In the genomic region with DNA sequence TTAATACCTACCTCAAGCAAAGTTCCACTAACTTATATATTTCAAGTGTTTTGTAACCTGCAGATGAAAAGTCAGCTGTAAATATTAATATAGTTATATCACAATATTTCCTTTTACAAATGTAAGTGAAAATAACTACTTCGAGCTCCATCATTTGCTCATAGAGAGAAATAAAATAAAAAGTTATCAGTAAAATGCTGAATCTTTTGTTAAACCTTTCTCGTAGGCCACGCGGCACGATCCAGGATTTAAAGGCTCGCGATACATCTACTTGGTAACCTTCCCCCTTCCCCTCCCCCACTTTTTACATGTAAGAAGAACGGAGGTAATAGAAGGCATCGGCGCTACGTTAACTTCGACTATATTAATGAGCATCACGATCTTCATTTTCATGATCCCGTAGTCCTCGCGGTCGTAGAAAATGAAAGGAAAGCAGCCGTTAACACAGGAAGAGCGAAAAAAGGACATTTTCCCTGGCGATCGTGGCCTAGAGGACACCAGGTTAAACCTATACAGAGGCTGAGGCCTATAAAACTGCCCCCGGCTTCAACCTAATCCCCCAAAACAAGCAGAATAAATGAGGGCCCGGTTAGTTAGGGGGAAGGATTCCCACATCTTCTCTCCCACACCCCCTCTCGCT, we compare ENCODE assay signal across 1 cellular context.
TF ChIP-seq lines count a peak whose summit lies in the region.

No MANE protein-coding gene starts in this region.

TF ChIP-seq in HEK293, 187 proteins besides CTCF, POLR2A, EP300 and RAD21 (continued from another document):
- no peak for TF ChIP-seq ZBTB11 (tag by site-specific recombination; conservative IDR thresholded peaks at IDR 0.05; ENCODE audit: low read depth)
- no peak for TF ChIP-seq MEIS1 (CRISPR knock-in tag; IDR thresholded peaks at IDR 0.05; ENCODE audit: borderline replicate concordance)
- no peak for TF ChIP-seq KLF9 (tag by site-specific recombination; IDR thresholded peaks at IDR 0.05; ENCODE audit: low read depth)
- no peak for TF ChIP-seq ZNF449 (tag by site-specific recombination; IDR thresholded peaks at IDR 0.05)
- TF ChIP-seq WT1 (tag by site-specific recombination; IDR thresholded peaks at IDR 0.05) = peak; percentile 39; the same call in 1 of the 2 replicates
- TF ChIP-seq ZNF133 (tag by site-specific recombination; IDR thresholded peaks at IDR 0.05) = no peak
- no peak for TF ChIP-seq ZNF214 (tag by site-specific recombination; IDR thresholded peaks at IDR 0.05; ENCODE audit: borderline replicate concordance)
- TF ChIP-seq ZSCAN4 (tag by site-specific recombination; IDR thresholded peaks at IDR 0.05) = 0 out of 2 replicates have a peak, but pooled peaks have one; percentile 14
- TF ChIP-seq ZNF138 (tag by site-specific recombination; IDR thresholded peaks at IDR 0.05; ENCODE audit: borderline replicate concordance) = no peak
- TF ChIP-seq ZNF768 (tag by site-specific recombination; IDR thresholded peaks at IDR 0.05) = no peak
- TF ChIP-seq ZNF202 (tag by site-specific recombination; IDR thresholded peaks at IDR 0.05; ENCODE audit: borderline replicate concordance) = no peak
- no peak for TF ChIP-seq ZNF514 (tag by site-specific recombination; IDR thresholded peaks at IDR 0.05)
- TF ChIP-seq, protein P1, sequence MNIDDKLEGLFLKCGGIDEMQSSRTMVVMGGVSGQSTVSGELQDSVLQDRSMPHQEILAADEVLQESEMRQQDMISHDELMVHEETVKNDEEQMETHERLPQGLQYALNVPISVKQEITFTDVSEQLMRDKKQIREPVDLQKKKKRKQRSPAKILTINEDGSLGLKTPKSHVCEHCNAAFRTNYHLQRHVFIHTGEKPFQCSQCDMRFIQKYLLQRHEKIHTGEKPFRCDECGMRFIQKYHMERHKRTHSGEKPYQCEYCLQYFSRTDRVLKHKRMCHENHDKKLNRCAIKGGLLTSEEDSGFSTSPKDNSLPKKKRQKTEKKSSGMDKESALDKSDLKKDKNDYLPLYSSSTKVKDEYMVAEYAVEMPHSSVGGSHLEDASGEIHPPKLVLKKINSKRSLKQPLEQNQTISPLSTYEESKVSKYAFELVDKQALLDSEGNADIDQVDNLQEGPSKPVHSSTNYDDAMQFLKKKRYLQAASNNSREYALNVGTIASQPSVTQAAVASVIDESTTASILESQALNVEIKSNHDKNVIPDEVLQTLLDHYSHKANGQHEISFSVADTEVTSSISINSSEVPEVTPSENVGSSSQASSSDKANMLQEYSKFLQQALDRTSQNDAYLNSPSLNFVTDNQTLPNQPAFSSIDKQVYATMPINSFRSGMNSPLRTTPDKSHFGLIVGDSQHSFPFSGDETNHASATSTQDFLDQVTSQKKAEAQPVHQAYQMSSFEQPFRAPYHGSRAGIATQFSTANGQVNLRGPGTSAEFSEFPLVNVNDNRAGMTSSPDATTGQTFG (tag by site-specific recombination; IDR thresholded peaks at IDR 0.05; ENCODE audit: borderline replicate concordance) = no peak
- TF ChIP-seq ZNF473 (tag by site-specific recombination; IDR thresholded peaks at IDR 0.05) = no peak
- no peak for TF ChIP-seq ZNF561 (tag by site-specific recombination; IDR thresholded peaks at IDR 0.05; ENCODE audit: borderline replicate concordance)
- no peak for TF ChIP-seq ZNF132 (tag by site-specific recombination; IDR thresholded peaks at IDR 0.05; ENCODE audit: borderline replicate concordance)
- TF ChIP-seq ZNF707 (tag by site-specific recombination; IDR thresholded peaks at IDR 0.05) = no peak
- TF ChIP-seq ZNF19 (tag by site-specific recombination; IDR thresholded peaks at IDR 0.05; ENCODE audit: low read depth) = no peak
- no peak for TF ChIP-seq KLF8 (tag by site-specific recombination; IDR thresholded peaks at IDR 0.05)
- TF ChIP-seq, protein P2, sequence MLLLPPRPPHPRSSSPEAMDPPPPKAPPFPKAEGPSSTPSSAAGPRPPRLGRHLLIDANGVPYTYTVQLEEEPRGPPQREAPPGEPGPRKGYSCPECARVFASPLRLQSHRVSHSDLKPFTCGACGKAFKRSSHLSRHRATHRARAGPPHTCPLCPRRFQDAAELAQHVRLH (tag by site-specific recombination; IDR thresholded peaks at IDR 0.05) = no peak
